Comparison of ENCODE assay signal across 17 cellular contexts in genomic region chr11:87256694-87257340, GRCh38.
A peak's percentile ranks its signal among the peaks of the same experiment; 100 is the strongest.
DNase-seq lines count a peak whose midpoint lies in the region; ATAC-seq, FAIRE-seq and TF ChIP-seq lines count a peak whose summit lies in the region.
"Had no signal": no experiment of that assay in that cellular context is flagged by ENCODE, and none has a peak within 500 bp of the region (broad histone marks: within the 10 kb centered on the region; RNA-seq: fewer than 3 reads in every experiment).

No MANE protein-coding gene starts in this region.

- CTCF ChIA-PET in AG04449 (lab: Yijun Ruan, JAX): no interaction called here
- CTCF ChIA-PET in HEK293 (lab: Yijun Ruan, JAX): no interaction called here

- H3K9me3 ChIP-seq in HEK293 (ENCODE audit: control insufficient read depth, insufficient read depth, low read depth, low read length): no peaks in the 10 kb centered on the region
- no peaks in the 10 kb centered on the region for H3K9me3 ChIP-seq in astrocyte (ENCODE audit: insufficient read depth, low read depth, low read length)
- H3K9me3 ChIP-seq: BLaER1 treated with 17β-estradiol and CSF1 and Interleukin-3, amounts not matched to agents 10 nM and 100 nM had no signal

- H3K4me1 ChIP-seq in HEK293 (ENCODE audit: control insufficient read depth, insufficient read depth, low read length) (no peaks in the 10 kb centered on the region), astrocyte (ENCODE audit: insufficient read depth, low read length) (peaks cover 5% of the 10 kb centered on the region)

- H3K4me3 ChIP-seq in AG04449 (ENCODE audit: low read depth, low read length): no peak overlapping the region
- H3K4me3 ChIP-seq in HEK293 (ENCODE audit: low read depth, low read length): no peak overlapping the region
- H3K4me3 ChIP-seq in astrocyte (ENCODE audit: insufficient read depth, low read depth, low read length): no peak overlapping the region
- H3K4me3 ChIP-seq: BLaER1 treated with 17β-estradiol and CSF1 and Interleukin-3, amounts not matched to agents 10 nM and 100 nM had no signal

- peak; percentile 79 for FAIRE-seq in astrocyte (lab: Jason Lieb, UNC)

- no peak overlapping the region for H3K27ac Mint-ChIP-seq in astrocyte (ENCODE audit: unreplicated experiment)
- peak overlapping the region; percentile 0 for H3K27ac Mint-ChIP-seq in neural crest cell (ENCODE audit: unreplicated experiment)
- H3K27ac Mint-ChIP-seq: CD4-positive, alpha-beta T cell had no signal

- H3K36me3 Mint-ChIP-seq in astrocyte (ENCODE audit: low read depth, unreplicated experiment): no peaks in the 10 kb centered on the region
- H3K36me3 Mint-ChIP-seq in neural crest cell (ENCODE audit: low read depth): no peaks in the 10 kb centered on the region

- DNase-seq in AG04449 (ENCODE audit: low read depth, low spot score) (peak; percentile 4), astrocyte (ENCODE audit: low read depth) (no peak), neural crest cell (ENCODE audit: low read depth, low spot score) (no peak), HPDE6-E6E7 (ENCODE audit: extremely low spot score) (no peak), NCI-H2171 treated with DMSO at 0.1 percent for 48 hours (lab: John Stamatoyannopoulos, UW) (no peak), NCI-H2107 (lab: John Stamatoyannopoulos, UW) (no peak)
- DNase-seq: 8988T; CD4-positive, alpha-beta T cell; DMS79; EL; GDM1; KBM-7 had no signal

- H3K4me3 Mint-ChIP-seq in astrocyte (ENCODE audit: unreplicated experiment): no peak overlapping the region
- no peak overlapping the region for H3K4me3 Mint-ChIP-seq in neural crest cell
- H3K4me3 Mint-ChIP-seq: CD4-positive, alpha-beta T cell had no signal

- H3K27ac ChIP-seq in HEK293 (ENCODE audit: extremely low read depth, low read depth, low read length) (no peak overlapping the region), astrocyte (ENCODE audit: low read depth, low read length) (no peak overlapping the region)
- H3K27ac ChIP-seq: BLaER1 treated with 17β-estradiol and CSF1 and Interleukin-3, amounts not matched to agents 10 nM and 100 nM; HL-60 had no signal

- H3K36me3 ChIP-seq in HEK293 (ENCODE audit: control insufficient read depth in 2 of 2, insufficient read depth in 1 of 2, low read length in 2 of 2): no peaks in the 10 kb centered on the region
- H3K36me3 ChIP-seq in astrocyte (ENCODE audit: insufficient read depth, low read length): no peaks in the 10 kb centered on the region

- no peaks in the 10 kb centered on the region for H4K20me1 ChIP-seq in astrocyte (ENCODE audit: insufficient read depth, low read length)

- POLR2A ChIA-PET in AG04449 (lab: Yijun Ruan, JAX) (no interaction called here), HEK293 (lab: Yijun Ruan, JAX) (no interaction called here)

- no peak for TF ChIP-seq CTCF in AG04449 (IDR thresholded peaks at IDR 0.05; ENCODE audit: insufficient read depth, low read length, missing control alignments)
- TF ChIP-seq CTCF in HEK293 (tag by site-specific recombination; IDR thresholded peaks at IDR 0.05): no peak
- no peak for TF ChIP-seq CTCF in astrocyte (IDR thresholded peaks at IDR 0.05; ENCODE audit: insufficient read depth, low read depth, low read length)
- TF ChIP-seq CTCF in neural crest cell (conservative IDR thresholded peaks at IDR 0.05): no peak

- no peak for ATAC-seq in SK-N-SH treated with all-trans-retinoic acid at 6 μM for 48 hours
- ATAC-seq: HCT116 had no signal

- H2AFZ ChIP-seq in astrocyte (ENCODE audit: low read depth, low read length): no peak overlapping the region

- no peaks in the 10 kb centered on the region for H3K27me3 ChIP-seq in astrocyte (ENCODE audit: insufficient read depth, low read length)
- H3K27me3 ChIP-seq: BLaER1 treated with 17β-estradiol and CSF1 and Interleukin-3, amounts not matched to agents 10 nM and 100 nM had no signal

- no peaks in the 10 kb centered on the region for H3K27me3 Mint-ChIP-seq in astrocyte (ENCODE audit: low read depth, unreplicated experiment)
- H3K27me3 Mint-ChIP-seq in neural crest cell (ENCODE audit: low read depth): no peaks in the 10 kb centered on the region
- H3K27me3 Mint-ChIP-seq: CD4-positive, alpha-beta T cell had no signal

- H3K4me2 ChIP-seq in astrocyte (ENCODE audit: low read length): no peak overlapping the region
- H3K4me2 ChIP-seq: BLaER1 treated with 17β-estradiol and CSF1 and Interleukin-3, amounts not matched to agents 10 nM and 100 nM had no signal

- H3K4me1 Mint-ChIP-seq in astrocyte (ENCODE audit: low read depth, unreplicated experiment) (peaks cover 19% of the 10 kb centered on the region), neural crest cell (peaks cover 47% of the 10 kb centered on the region)

- no peak overlapping the region for H3K9ac ChIP-seq in astrocyte (ENCODE audit: low read length)
- H3K9ac ChIP-seq: BLaER1 treated with 17β-estradiol and CSF1 and Interleukin-3, amounts not matched to agents 10 nM and 100 nM had no signal

- no peaks in the 10 kb centered on the region for H3K79me2 ChIP-seq in astrocyte (ENCODE audit: insufficient read depth, low read length)

- H3K9me3 Mint-ChIP-seq in astrocyte (ENCODE audit: unreplicated experiment) (no peaks in the 10 kb centered on the region), neural crest cell (no peaks in the 10 kb centered on the region)
- H3K9me3 Mint-ChIP-seq: CD4-positive, alpha-beta T cell had no signal

TF ChIP-seq in HEK293, 187 proteins besides CTCF, POLR2A, EP300 and RAD21:
- TF ChIP-seq ZBTB44 (tag by site-specific recombination; IDR thresholded peaks at IDR 0.05) (no peak), ZSCAN30 (tag by site-specific recombination; IDR thresholded peaks at IDR 0.05) (no peak), ZNF558 (tag by site-specific recombination; IDR thresholded peaks at IDR 0.05) (peak; percentile 95), ZNF366 (tag by site-specific recombination; conservative IDR thresholded peaks at IDR 0.05) (no peak), ZNF529 (tag by site-specific recombination; IDR thresholded peaks at IDR 0.05; ENCODE audit: insufficient replicate concordance) (no peak)
TF ChIP-seq in HEK293: peak in this region for 1.

TF ChIP-seq in SK-N-SH treated with all-trans-retinoic acid at 6 μM for 48 hours, 23 proteins besides CTCF, POLR2A, EP300 and RAD21:
- TF ChIP-seq ZNF70 (CRISPR knock-in tag; IDR thresholded peaks at IDR 0.05) (no peak), BACH2 (CRISPR knock-in tag; IDR thresholded peaks at IDR 0.05; ENCODE audit: borderline replicate concordance) (no peak), ZNF8 (CRISPR knock-in tag; IDR thresholded peaks at IDR 0.05) (no peak), TSHZ2 (CRISPR knock-in tag; IDR thresholded peaks at IDR 0.05) (no peak), ZNF565 (CRISPR knock-in tag; conservative IDR thresholded peaks at IDR 0.05; ENCODE audit: low read depth) (no peak), POU6F1 (CRISPR knock-in tag; IDR thresholded peaks at IDR 0.05; ENCODE audit: borderline replicate concordance, low read depth) (no peak), CREB5 (CRISPR knock-in tag; IDR thresholded peaks at IDR 0.05; ENCODE audit: low read depth) (no peak), ESRRG (CRISPR knock-in tag; IDR thresholded peaks at IDR 0.05) (no peak)
TF ChIP-seq in SK-N-SH treated with all-trans-retinoic acid at 6 μM for 48 hours: peak in this region for 0.
